In the genomic region with DNA sequence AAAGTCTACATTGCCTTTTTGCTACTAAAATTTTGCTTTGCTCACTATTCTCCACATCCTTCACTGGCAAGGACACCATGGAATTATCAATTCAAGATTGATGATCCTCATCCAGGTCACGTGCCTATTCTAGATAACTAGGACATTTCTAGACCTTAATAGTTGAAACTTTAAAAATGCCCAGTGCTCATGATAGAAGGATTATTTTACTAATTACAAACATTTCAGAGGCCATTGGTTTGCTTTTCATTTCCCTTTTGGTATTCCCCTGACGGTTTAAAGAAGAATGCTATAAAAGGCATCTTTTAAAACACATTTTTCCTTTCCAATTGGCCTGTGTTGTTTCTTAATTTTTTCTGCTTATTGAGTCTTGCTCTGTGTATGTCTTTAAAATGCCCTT, we compare ENCODE assay signal across 13 cellular contexts.
DNase-seq lines count a peak whose midpoint lies in the region; ATAC-seq and TF ChIP-seq lines count a peak whose summit lies in the region.
"Had no signal": no experiment of that assay in that cellular context is flagged by ENCODE, and none has a peak within 500 bp of the region (broad histone marks: within the 10 kb centered on the region; RNA-seq: fewer than 3 reads in every experiment).

No MANE protein-coding gene starts in this region.

- TF ChIP-seq CTCF in omental fat pad (IDR thresholded peaks at IDR 0.05) = no peak

- DNase-seq in activated T-cell treated with anti-CD3 and anti-CD28 coated beads, Interleukin-2, amount 50 U/mL, for 48 hours = no peak
- DNase-seq in omental fat pad (ENCODE audit: low spot score) = no peak
- DNase-seq: Calu3; CD8-positive, alpha-beta T cell; DMS79 treated with DMSO at 0.1 percent for 48 hours; GF-D8; H9; IMR-90 had no signal

- ATAC-seq in GM18502 (IDR thresholded peaks at IDR 0.05; ENCODE audit: poor library complexity, unreplicated experiment) (peak; percentile 38), GM19351 (IDR thresholded peaks at IDR 0.05; ENCODE audit: unreplicated experiment) (peak; percentile 35), HG03442 (IDR thresholded peaks at IDR 0.05; ENCODE audit: unreplicated experiment) (peak; percentile 41), GM21528 (IDR thresholded peaks at IDR 0.05; ENCODE audit: low FRiP score, unreplicated experiment) (no peak), omental fat pad (ENCODE audit: low FRiP score) (no peak)
- ATAC-seq: CD8-positive, alpha-beta T cell; K562 had no signal

Comparison
In these comparisons a context has a peak if more than half of its experiments do, and no peak if none do; other contexts are left out.
1. ATAC-seq: peak in GM18502 (single experiment), GM19351 (single experiment) and HG03442 (single experiment); none in GM21528 (single experiment) and omental fat pad (single experiment).